1 cellular context compared by ENCODE assay signal in genomic region chr7:1174881-1175596, GRCh38.
TF ChIP-seq lines count a peak whose summit lies in the region.

No MANE protein-coding gene starts in this region.

TF ChIP-seq in HepG2, 621 proteins besides CTCF, POLR2A, EP300 and RAD21 (continued from another document):
- TF ChIP-seq DMTF1 (CRISPR knock-in tag; IDR thresholded peaks at IDR 0.05) (no peak), ZNF644 (CRISPR knock-in tag; IDR thresholded peaks at IDR 0.05; ENCODE audit: low read depth) (no peak), MIER3 (CRISPR knock-in tag; IDR thresholded peaks at IDR 0.05; ENCODE audit: borderline replicate concordance) (no peak), MAX (IDR thresholded peaks at IDR 0.05) (no peak), ZNF225 (CRISPR knock-in tag; IDR thresholded peaks at IDR 0.05) (no peak), ZNF260 (CRISPR knock-in tag; IDR thresholded peaks at IDR 0.05; ENCODE audit: borderline replicate concordance, low read depth) (no peak)
